In the genomic region with DNA sequence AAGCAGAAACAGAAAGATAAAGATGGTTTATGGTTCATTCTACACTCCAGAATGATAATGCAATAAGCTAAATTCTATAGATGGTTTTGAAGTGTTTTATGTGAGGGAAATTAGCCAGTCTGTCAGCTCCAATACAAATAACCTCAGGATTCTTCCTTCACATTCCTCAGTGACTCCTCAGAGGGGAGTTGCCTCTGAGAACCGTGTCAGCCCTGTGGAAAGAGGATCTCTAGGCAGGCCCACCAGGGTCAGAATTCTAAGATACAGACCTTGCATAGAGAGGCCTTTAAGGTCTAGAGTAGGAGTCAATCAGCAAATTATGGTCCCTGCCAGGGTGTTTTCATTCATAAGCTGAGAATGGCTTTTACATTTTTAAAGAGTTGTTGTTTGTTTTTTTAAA, we compare ENCODE assay signal across 11 cellular contexts. TPM values are rescaled to one million over a fixed set of nuclear protein-coding genes. Genes with fewer than 3 reads are reported as not detected.
DNase-seq lines count a peak whose midpoint lies in the region; ATAC-seq and TF ChIP-seq lines count a peak whose summit lies in the region.
"Had no signal": no experiment of that assay in that cellular context is flagged by ENCODE, and none has a peak within 500 bp of the region (broad histone marks: within the 10 kb centered on the region; RNA-seq: fewer than 3 reads in every experiment).

No MANE protein-coding gene starts in this region.

- no peak for TF ChIP-seq CTCF in choroid plexus epithelial cell (conservative IDR thresholded peaks at IDR 0.05; ENCODE audit: low read depth, low read length)
- no peak for TF ChIP-seq CTCF in upper lobe of left lung (IDR thresholded peaks at IDR 0.05)

- no peak for TF ChIP-seq POLR2A in upper lobe of left lung (IDR thresholded peaks at IDR 0.05)

- peak overlapping the region in 3 of 4 donors; percentile 7 to 87 (median 59) for H3K27ac ChIP-seq in upper lobe of left lung

- H3K27me3 ChIP-seq in upper lobe of left lung: no peaks in the 10 kb centered on the region

- peaks cover 41 to 68% (median 50%) of the 10 kb centered on the region in 4 donors for H3K4me1 ChIP-seq in upper lobe of left lung

- TF ChIP-seq EP300 in upper lobe of left lung (IDR thresholded peaks at IDR 0.05): no peak

- WGBS in upper lobe of left lung, 2 donors: 36 to 44% methylated on average over 1 of the region's 1 CpG

- H3K36me3 ChIP-seq in upper lobe of left lung: no peaks in the 10 kb centered on the region

- DNase-seq in NCI-H226 (peak; percentile 82), choroid plexus epithelial cell (ENCODE audit: low read depth) (peak; percentile 76), medulla oblongata (ENCODE audit: extremely low spot score) (peak; percentile 39), upper lobe of left lung (no peak), NCI-H2107 (lab: John Stamatoyannopoulos, UW) (no peak), NCI-H345 (lab: John Stamatoyannopoulos, UW) (no peak), NCI-H1105 (lab: John Stamatoyannopoulos, UW) (no peak)
- DNase-seq: glutamatergic neuron, H7 had no signal

- ATAC-seq in upper lobe of left lung (ENCODE audit: low FRiP score in 2 of 2): peak in 1 of 2 donors; percentile 72
- ATAC-seq in HG02981 (IDR thresholded peaks at IDR 0.05; ENCODE audit: unreplicated experiment): no peak
- ATAC-seq: GM12878 had no signal

- H3K4me3 ChIP-seq in choroid plexus epithelial cell (ENCODE audit: low read depth, low read length): no peak overlapping the region
- no peak overlapping the region for H3K4me3 ChIP-seq in upper lobe of left lung
- H3K4me3 ChIP-seq: GM12878 had no signal

- H3K9me3 ChIP-seq in upper lobe of left lung: no peaks in the 10 kb centered on the region

RNA-seq across cellular contexts. Expression of gene RUSC2, which starts 26.6 kb away (rescaled TPM):
- total RNA-seq in upper lobe of left lung: 10 to 100 TPM; 16.0 to 42.7 (median 28.0) TPM
- total RNA-seq: GM12878 had no signal

Comparison
In these comparisons a context has a peak if more than half of its experiments do, and no peak if none do; other contexts are left out.
1. DNase-seq: peak in NCI-H226 (single experiment), choroid plexus epithelial cell (single experiment) and medulla oblongata (single experiment); none in upper lobe of left lung (0 of 2), NCI-H2107 (single experiment), NCI-H345 (single experiment) and NCI-H1105 (single experiment).